In the genomic region with DNA sequence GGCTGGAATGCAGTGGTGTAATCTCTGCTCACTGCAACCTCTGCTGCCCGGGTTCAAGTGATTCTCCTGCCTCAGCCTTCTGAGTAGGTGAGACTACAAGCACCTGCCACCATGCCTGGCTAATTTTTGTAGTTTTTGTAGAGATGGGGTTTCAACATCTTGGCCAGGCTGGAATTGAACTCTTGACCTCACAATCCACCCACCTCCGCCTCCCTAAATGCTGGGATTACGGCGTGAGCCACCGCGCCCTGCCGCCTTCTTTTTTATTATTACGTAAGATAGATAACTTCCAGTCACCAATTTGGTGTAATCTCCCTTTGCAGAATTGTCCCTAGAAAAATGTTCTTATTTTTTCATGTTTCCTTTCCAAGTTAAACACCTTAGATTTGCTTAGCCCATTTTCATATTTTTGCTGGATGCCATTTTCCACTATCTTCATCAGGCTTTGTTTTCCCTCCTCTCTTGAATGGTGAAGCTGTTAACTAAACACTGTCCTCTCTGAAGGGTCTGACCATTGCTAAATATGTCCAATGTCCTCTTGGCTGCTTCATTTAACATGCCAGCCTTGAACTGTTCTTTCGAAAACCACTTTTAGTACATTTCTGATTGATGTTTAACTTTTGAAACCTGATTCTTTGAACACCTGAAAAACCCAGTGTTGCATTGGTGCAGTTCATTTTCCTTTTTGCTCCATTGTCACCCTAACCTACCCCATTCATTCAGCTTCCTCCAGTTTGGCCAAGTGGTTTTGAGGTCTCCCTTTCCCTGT, we compare ENCODE assay signal across 22 cellular contexts.
A peak's percentile ranks its signal among the peaks of the same experiment; 100 is the strongest.
DNase-seq lines count a peak whose midpoint lies in the region; ATAC-seq, FAIRE-seq and TF ChIP-seq lines count a peak whose summit lies in the region.
"Had no signal": no experiment of that assay in that cellular context is flagged by ENCODE, and none has a peak within 500 bp of the region (broad histone marks: within the 10 kb centered on the region; RNA-seq: fewer than 3 reads in every experiment).

No MANE protein-coding gene starts in this region.

- H3K4me1 ChIP-seq in K562 (replicated peaks in 1 of 2; ENCODE audit: control insufficient read depth in 2 of 2, insufficient read depth in 2 of 2, low read length in 2 of 2) (no peaks in the 10 kb centered on the region), liver (ENCODE audit: control insufficient read depth in 4 of 4, insufficient read depth in 4 of 4, low read length in 3 of 4) (peaks cover 7 to 23% (median 16%) of the 10 kb centered on the region in 4 donors)
- H3K4me1 ChIP-seq: A549 had no signal

- in situ Hi-C loops in K562 (cut with MboI): no loop called here

- H3K27me3 ChIP-seq in K562 (ENCODE audit: control insufficient read depth in 2 of 2, insufficient read depth in 2 of 2, low read length in 2 of 2) (peaks cover 11% of the 10 kb centered on the region in 2 experiments; a peak in 3 of 5 replicates), liver (ENCODE audit: control insufficient read depth in 4 of 4, insufficient read depth in 4 of 4, low read length in 3 of 4) (no peaks in the 10 kb centered on the region)

- H3K4me3 ChIP-seq in K562: no peak overlapping the region
- H3K4me3 ChIP-seq in liver (ENCODE audit: low read depth in 1 of 3, low read length in 3 of 3): peak overlapping the region in 1 of 3 donors; percentile 36
- H3K4me3 ChIP-seq: A549, GM23248 had no signal

- no peak for TF ChIP-seq POLR2A in K562 (conservative IDR thresholded peaks at IDR 0.05)

- H3K27ac ChIP-seq in K562 (ENCODE audit: extremely low read depth, low read depth, low read length) (no peak overlapping the region), liver (ENCODE audit: low read depth in 1 of 2, low read length in 2 of 2) (peak overlapping the region; percentile 60 to 85)
- H3K27ac ChIP-seq: A549, GM23248 had no signal

- TF ChIP-seq EP300 in K562 (IDR thresholded peaks at IDR 0.05; ENCODE audit: low read length): no peak

- TF ChIP-seq CTCF in K562 (IDR thresholded peaks at IDR 0.05 in 2 of 3, conservative IDR thresholded peaks at IDR 0.05 in 1 of 3; ENCODE audit: insufficient read depth in 2 of 3, low read depth in 1 of 3, low read length in 3 of 3) (no peak), liver (IDR thresholded peaks at IDR 0.05; ENCODE audit: low read depth, low read length, missing input control) (no peak)

- POLR2A ChIA-PET in K562 (lab: Yijun Ruan, JAX): no interaction called here

- TF ChIP-seq RAD21 in K562 (CRISPR knock-in tag; conservative IDR thresholded peaks at IDR 0.05 in 1 of 2, IDR thresholded peaks at IDR 0.05 in 1 of 2) (no peak), liver (IDR thresholded peaks at IDR 0.05) (peak; percentile 69 to 73)

- H3K9ac ChIP-seq in K562 (ENCODE audit: insufficient read depth in 1 of 2, low read depth in 2 of 2, low read length in 2 of 2): no peak overlapping the region
- H3K9ac ChIP-seq in liver (ENCODE audit: low read depth in 1 of 2, low read length in 2 of 2): no peak overlapping the region
- H3K9ac ChIP-seq: GM23248 had no signal

- CTCF ChIA-PET in K562 (lab: Yijun Ruan, JAX; ENCODE audit: low intra/inter-chr PET ratio): no interaction called here

- H3K9me3 ChIP-seq in K562 (replicated peaks; ENCODE audit: control insufficient read depth, insufficient read depth, low read depth, low read length) (no peaks in the 10 kb centered on the region), liver (ENCODE audit: control insufficient read depth in 4 of 4, low read length in 3 of 4) (no peaks in the 10 kb centered on the region)
- H3K9me3 ChIP-seq: A549 had no signal

- H3K4me2 ChIP-seq in K562 (ENCODE audit: insufficient read depth, low read length): no peak overlapping the region
- H3K4me2 ChIP-seq: A549 had no signal

- H3K9me1 ChIP-seq in K562 (ENCODE audit: control insufficient read depth, insufficient read depth, low read length): no peaks in the 10 kb centered on the region

- H3K36me3 ChIP-seq in K562 (ENCODE audit: control insufficient read depth, insufficient read depth, low read length): no peaks in the 10 kb centered on the region
- no peaks in the 10 kb centered on the region for H3K36me3 ChIP-seq in liver (ENCODE audit: control insufficient read depth in 4 of 4, insufficient read depth in 3 of 4, low read depth in 1 of 4, low read length in 3 of 4)

- no peak for ATAC-seq in K562
- ATAC-seq in GM19324 (IDR thresholded peaks at IDR 0.05; ENCODE audit: low FRiP score, unreplicated experiment): no peak
- no peak for ATAC-seq in GM19035 (IDR thresholded peaks at IDR 0.05; ENCODE audit: unreplicated experiment)
- no peak for ATAC-seq in HG03521 (IDR thresholded peaks at IDR 0.05; ENCODE audit: unreplicated experiment)
- ATAC-seq: A549 had no signal

- peak; percentile 20 for DNase-seq in HuH-7 (ENCODE audit: low spot score)
- no peak for DNase-seq in K562 (ENCODE audit: extremely low read depth in 1 of 4, low spot score in 3 of 4)
- no peak for DNase-seq in activated T-cell treated with anti-CD3 and anti-CD28 coated beads, Interleukin-2, amount 50 U/mL, for 1 hour
- DNase-seq: 8988T; ACHN; C1 segment of cervical spinal cord; Calu3; CD4-positive, alpha-beta memory T cell; COR-L47; DMS53; DMS79 treated with DMSO at 0.1 percent for 48 hours; GF-D8; GM23248; H7; HCEC 1CT had no signal

- no TSS peak for BruUV-seq in K562 (replicated peaks; lab: Mats Ljungman, UMichigan)

- intact Hi-C loops in K562 (cut with micrococcal nuclease): no loop called here

- no peak overlapping the region for H2AFZ ChIP-seq in K562 (ENCODE audit: low read depth, low read length)
- H2AFZ ChIP-seq: GM23248 had no signal

- 6% methylated on average over 9 of the region's 9 CpGs for WGBS in K562 (ENCODE audit: insufficient coverage, low coverage, missing lambda C conversion rate)
- 43% methylated on average over 9 of the region's 9 CpGs for WGBS in liver

- H4K20me1 ChIP-seq in K562 (replicated peaks; ENCODE audit: control insufficient read depth, insufficient read depth, low read length): no peaks in the 10 kb centered on the region

- H3K79me2 ChIP-seq in K562 (ENCODE audit: control insufficient read depth, insufficient read depth, low read length): no peaks in the 10 kb centered on the region

- FAIRE-seq in K562 (lab: Jason Lieb, UNC): peak; percentile 15
- FAIRE-seq: A549, GM12891, H1 had no signal

TF ChIP-seq in K562, 482 proteins besides CTCF, POLR2A, EP300 and RAD21 (continues in another document):
- TF ChIP-seq ETS2 (tag; IDR thresholded peaks at IDR 0.05; ENCODE audit: borderline replicate concordance, poor library complexity, severe bottlenecking) (no peak), PYGO2 (tag; IDR thresholded peaks at IDR 0.05) (no peak)
- TF ChIP-seq, protein P1, sequence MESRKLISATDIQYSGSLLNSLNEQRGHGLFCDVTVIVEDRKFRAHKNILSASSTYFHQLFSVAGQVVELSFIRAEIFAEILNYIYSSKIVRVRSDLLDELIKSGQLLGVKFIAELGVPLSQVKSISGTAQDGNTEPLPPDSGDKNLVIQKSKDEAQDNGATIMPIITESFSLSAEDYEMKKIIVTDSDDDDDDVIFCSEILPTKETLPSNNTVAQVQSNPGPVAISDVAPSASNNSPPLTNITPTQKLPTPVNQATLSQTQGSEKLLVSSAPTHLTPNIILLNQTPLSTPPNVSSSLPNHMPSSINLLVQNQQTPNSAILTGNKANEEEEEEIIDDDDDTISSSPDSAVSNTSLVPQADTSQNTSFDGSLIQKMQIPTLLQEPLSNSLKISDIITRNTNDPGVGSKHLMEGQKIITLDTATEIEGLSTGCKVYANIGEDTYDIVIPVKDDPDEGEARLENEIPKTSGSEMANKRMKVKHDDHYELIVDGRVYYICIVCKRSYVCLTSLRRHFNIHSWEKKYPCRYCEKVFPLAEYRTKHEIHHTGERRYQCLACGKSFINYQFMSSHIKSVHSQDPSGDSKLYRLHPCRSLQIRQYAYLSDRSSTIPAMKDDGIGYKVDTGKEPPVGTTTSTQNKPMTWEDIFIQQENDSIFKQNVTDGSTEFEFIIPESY (CRISPR knock-in tag; IDR thresholded peaks at IDR 0.05): no peak

TF ChIP-seq in liver, 16 proteins besides CTCF, POLR2A, EP300 and RAD21 (continues in another document):
- TF ChIP-seq, protein P2, sequence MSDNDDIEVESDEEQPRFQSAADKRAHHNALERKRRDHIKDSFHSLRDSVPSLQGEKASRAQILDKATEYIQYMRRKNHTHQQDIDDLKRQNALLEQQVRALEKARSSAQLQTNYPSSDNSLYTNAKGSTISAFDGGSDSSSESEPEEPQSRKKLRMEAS (IDR thresholded peaks at IDR 0.05): peak; percentile 67
- TF ChIP-seq EGR1 (IDR thresholded peaks at IDR 0.05; ENCODE audit: low read depth in 2 of 2) (peak; percentile 52 to 73), REST (IDR thresholded peaks at IDR 0.05) (peak; percentile 81), GABPA (IDR thresholded peaks at IDR 0.05 in 1 of 2, conservative IDR thresholded peaks at IDR 0.05 in 1 of 2) (peak in 1 of 2 donors; percentile 25), TAF1 (conservative IDR thresholded peaks at IDR 0.05) (peak; percentile 93), SP1 (IDR thresholded peaks at IDR 0.05) (peak; percentile 96), ATF3 (IDR thresholded peaks at IDR 0.05) (peak; percentile 70), RXRA (IDR thresholded peaks at IDR 0.05) (peak; percentile 92 to 94)
